In genomic region chr5:16616536-16617271, GRCh38 we compare ENCODE assay signal across 8 cellular contexts. TPM values are rescaled to one million over a fixed set of nuclear protein-coding genes. Genes with fewer than 3 reads are reported as not detected.
DNase-seq lines count a peak whose midpoint lies in the region; ATAC-seq, FAIRE-seq and TF ChIP-seq lines count a peak whose summit lies in the region.

TSS of gene RETREG1 (minus strand) at chr5:16616997. CDS start at chr5:16616971, 26 bp downstream.

- TF ChIP-seq CTCF in BJ (IDR thresholded peaks at IDR 0.05; ENCODE audit: insufficient read depth, low read depth, low read length) = no peak
- TF ChIP-seq CTCF in vagina (IDR thresholded peaks at IDR 0.05) = no peak

- peaks cover 8% of the 10 kb centered on the region for H3K36me3 Mint-ChIP-seq in activated naive CD8-positive, alpha-beta T cell treated with anti-CD3 and anti-CD28 coated beads, Interleukin-2, amount 50 U/mL, for 24 hours (ENCODE audit: low read depth)

- H3K4me1 ChIP-seq in right cardiac atrium (ENCODE audit: control insufficient read depth, insufficient read depth, low read length) (peaks cover 5% of the 10 kb centered on the region), vagina (peaks cover 17% of the 10 kb centered on the region)

- peak within 1 kb of the TSS; percentile 94 for H3K4me3 Mint-ChIP-seq in activated naive CD8-positive, alpha-beta T cell treated with anti-CD3 and anti-CD28 coated beads, Interleukin-2, amount 50 U/mL, for 24 hours

- no peaks in the 10 kb centered on the region for H3K9me3 ChIP-seq in right cardiac atrium (ENCODE audit: control insufficient read depth, low read length)
- no peaks in the 10 kb centered on the region for H3K9me3 ChIP-seq in vagina

- peak within 1 kb of the TSS; percentile 87 for H3K27ac Mint-ChIP-seq in activated naive CD8-positive, alpha-beta T cell treated with anti-CD3 and anti-CD28 coated beads, Interleukin-2, amount 50 U/mL, for 24 hours

- H3K4me1 Mint-ChIP-seq in activated naive CD8-positive, alpha-beta T cell treated with anti-CD3 and anti-CD28 coated beads, Interleukin-2, amount 50 U/mL, for 24 hours = peaks cover 37% of the 10 kb centered on the region

- DNase-seq in BJ (ENCODE audit: low read depth) (no peak), GM19239 (ENCODE audit: insufficient read length, low spot score) (peak; percentile 36), SW480 (ENCODE audit: low spot score) (peak; percentile 46), right cardiac atrium (peak; percentile 74 to 88 (median 88)), retina (peak; percentile 74), vagina (ENCODE audit: extremely low spot score in 2 of 2) (no peak)
- peak; percentile 83 for DNase-seq in activated naive CD8-positive, alpha-beta T cell treated with anti-CD3 and anti-CD28 coated beads, Interleukin-2, amount 50 U/mL, for 24 hours

- H3K27ac ChIP-seq in right cardiac atrium (ENCODE audit: low read length) = peak within 1 kb of the TSS; percentile 84
- peak within 1 kb of the TSS; percentile 88 for H3K27ac ChIP-seq in vagina

- CTCF ChIA-PET in BJ (lab: Yijun Ruan, JAX) = interaction anchor here (1.1 to 1.2 kb wide), 2 partner anchors 8 to 22 kb away, joined by 3 read pairs; no protein-coding TSS in a partner anchor

- H3K27me3 Mint-ChIP-seq in activated naive CD8-positive, alpha-beta T cell treated with anti-CD3 and anti-CD28 coated beads, Interleukin-2, amount 50 U/mL, for 24 hours = no peaks in the 10 kb centered on the region

- FAIRE-seq in GM19239 (lab: Jason Lieb, UNC) = no peak

- H3K27me3 ChIP-seq in BJ (ENCODE audit: control insufficient read depth, insufficient read depth, low read length) = peaks cover 19% of the 10 kb centered on the region
- no peaks in the 10 kb centered on the region for H3K27me3 ChIP-seq in right cardiac atrium (ENCODE audit: control insufficient read depth, insufficient read depth)
- H3K27me3 ChIP-seq in vagina = no peaks in the 10 kb centered on the region

- TF ChIP-seq POLR2A in vagina (IDR thresholded peaks at IDR 0.05) = no peak

- peak within 1 kb of the TSS; percentile 46 for H3K4me3 ChIP-seq in BJ (ENCODE audit: low read depth, low read length)
- H3K4me3 ChIP-seq in right cardiac atrium (ENCODE audit: low read length) = peak within 1 kb of the TSS; percentile 71
- peak within 1 kb of the TSS; percentile 65 to 73 for H3K4me3 ChIP-seq in vagina

- intact Hi-C loops in right cardiac atrium (cut with DNase I) (no loop called here), vagina (cut with DNase I) (no loop called here)

- WGBS in right cardiac atrium = under 1% methylated on average over 86 of the region's 86 CpGs

- ATAC-seq in HG03469 (IDR thresholded peaks at IDR 0.05; ENCODE audit: unreplicated experiment) (peak; percentile 43), right cardiac atrium (peak; percentile 92 to 93)
- peak; percentile 78 for ATAC-seq in activated naive CD8-positive, alpha-beta T cell treated with anti-CD3 and anti-CD28 coated beads, Interleukin-2, amount 50 U/mL, for 24 hours

- H3K36me3 ChIP-seq in BJ (ENCODE audit: control insufficient read depth, insufficient read depth, low read length) (no peaks in the 10 kb centered on the region), vagina (no peaks in the 10 kb centered on the region)

- POLR2A ChIA-PET in BJ (lab: Charles Lee) = no interaction called here

- no peaks in the 10 kb centered on the region for H3K9me3 Mint-ChIP-seq in activated naive CD8-positive, alpha-beta T cell treated with anti-CD3 and anti-CD28 coated beads, Interleukin-2, amount 50 U/mL, for 24 hours

RNA-seq across cellular contexts. Expression of gene RETREG1, which starts in this region (rescaled TPM):
- polyA plus RNA-seq in BJ (2011; rRNA removed) (0.04 and 0.06 TPM in 2 replicates), right cardiac atrium (114 TPM)
- 0.14 TPM in 1 of 2 replicates, not detected in the other for polyA minus RNA-seq in BJ (2011; rRNA and poly(A)+ RNA removed)
- total RNA-seq in right cardiac atrium (100 to 1,000 TPM; 123 to 209 (median 152) TPM), vagina (27.7 TPM)

Comparison
In these comparisons a context has a peak if more than half of its experiments do, and no peak if none do; other contexts are left out.
1. RNA of gene RETREG1 (polyA plus RNA-seq): 114 TPM in right cardiac atrium (single experiment); 0.04 to 0.06 TPM in BJ; every median in the first group is over 100 times any median in the second.
2. DNase-seq: peak in GM19239 (single experiment), SW480 (single experiment), activated naive CD8-positive, alpha-beta T cell treated with anti-CD3 and anti-CD28 coated beads, Interleukin-2, amount 50 U/mL, for 24 hours (single experiment), right cardiac atrium (3 of 3) and retina (single experiment); none in BJ (single experiment) and vagina (0 of 2).
3. Peak in every context shown above with its lines, with median percentiles within 50 percentile points of each other: H3K4me3 ChIP-seq and ATAC-seq.